In genomic region chr12:122081697-122082221, GRCh38 we compare ENCODE assay signal across 8 cellular contexts. TPM values are rescaled to one million over a fixed set of nuclear protein-coding genes. Genes with fewer than 3 reads are reported as not detected.
DNase-seq lines count a peak whose midpoint lies in the region; ATAC-seq and TF ChIP-seq lines count a peak whose summit lies in the region.

No MANE protein-coding gene starts in this region.

- H3K36me3 ChIP-seq in IMR-90 (ENCODE audit: control insufficient read depth, insufficient read depth, low read length) (peaks cover 22% of the 10 kb centered on the region), gastroesophageal sphincter (peaks cover 0 to 27% of the 10 kb centered on the region in 2 donors), sigmoid colon (peaks cover 0 to 25% (median 10%) of the 10 kb centered on the region in 4 donors)

- peak overlapping the region; percentile 2 for H2AK9ac ChIP-seq in IMR-90 (replicated peaks; ENCODE audit: low read depth, low read length, poor library complexity)

- H3K27me3 ChIP-seq in IMR-90 (ENCODE audit: control insufficient read depth, insufficient read depth, low read length): no peaks in the 10 kb centered on the region
- no peaks in the 10 kb centered on the region for H3K27me3 ChIP-seq in gastroesophageal sphincter
- H3K27me3 ChIP-seq in sigmoid colon: no peaks in the 10 kb centered on the region

- in situ Hi-C loops in IMR-90 (cut with MboI; ENCODE audit: low sequenced_read_pairs): no loop called here

- peak overlapping the region; percentile 47; the same call in 1 of the 2 replicates for H3K9ac ChIP-seq in IMR-90 (ENCODE audit: low read depth, low read length)

- intact Hi-C loops in IMR-90 (cut with micrococcal nuclease) (no loop called here), sigmoid colon (cut with DNase I) (loop anchor here (5.0 kb wide), 1 partner anchor 41 kb away; no protein-coding TSS in a partner anchor)

- H4K8ac ChIP-seq in IMR-90 (ENCODE audit: low read depth in 2 of 2, low read length in 2 of 2): peak overlapping the region; percentile 19 to 77; a peak in 3 of 4 replicates

- peak; percentile 15; the same call in 1 of the 2 replicates for TF ChIP-seq CTCF in AG10803 (conservative IDR thresholded peaks at IDR 0.05; ENCODE audit: low read length)
- no peak for TF ChIP-seq CTCF in IMR-90 (conservative IDR thresholded peaks at IDR 0.05; ENCODE audit: low read depth, low read length)
- TF ChIP-seq CTCF in gastroesophageal sphincter (IDR thresholded peaks at IDR 0.05): peak in 1 of 4 experiments; percentile 14
- no peak for TF ChIP-seq CTCF in sigmoid colon (IDR thresholded peaks at IDR 0.05)

- H2AK5ac ChIP-seq in IMR-90 (ENCODE audit: low read depth, low read length): peak overlapping the region; percentile 93

- DNase-seq in AG10803 (ENCODE audit: low read depth): peak; percentile 80
- peak; percentile 55 for DNase-seq in IMR-90
- DNase-seq in activated CD4-positive, alpha-beta memory T cell treated with anti-CD3 and anti-CD28 coated beads, Interleukin-2, amount 10 ng/mL, durations not matched to agents 7 days and 5 days: peak; percentile 51
- peak; percentile 88 for DNase-seq in sigmoid colon
- no peak for DNase-seq in A172 (ENCODE audit: low spot score)
- no peak for DNase-seq in NCI-H82 (lab: John Stamatoyannopoulos, UW)

- H2BK5ac ChIP-seq in IMR-90 (ENCODE audit: low read depth, low read length, poor library complexity, severe bottlenecking): peak overlapping the region; percentile 69

- H3K27me3 Mint-ChIP-seq in activated CD4-positive, alpha-beta memory T cell treated with anti-CD3 and anti-CD28 coated beads, Interleukin-2, amount 10 ng/mL, durations not matched to agents 7 days and 5 days: no peaks in the 10 kb centered on the region

- peak overlapping the region; percentile 78 for H2BK120ac ChIP-seq in IMR-90 (ENCODE audit: low read depth, low read length)

- peaks cover 53% of the 10 kb centered on the region for H3K4me1 Mint-ChIP-seq in activated CD4-positive, alpha-beta memory T cell treated with anti-CD3 and anti-CD28 coated beads, Interleukin-2, amount 10 ng/mL, durations not matched to agents 7 days and 5 days

- peak overlapping the region; percentile 76 for H3K14ac ChIP-seq in IMR-90 (replicated peaks; ENCODE audit: low read depth, low read length)

- H3K4me1 ChIP-seq in IMR-90 (ENCODE audit: control insufficient read depth, insufficient read depth, low read length) (peaks cover 10% of the 10 kb centered on the region), gastroesophageal sphincter (peaks cover 0 to 84% (median 32%) of the 10 kb centered on the region in 3 donors), sigmoid colon (peaks cover 0 to 86% (median 71%) of the 10 kb centered on the region in 4 donors)

- whole genome bisulfite sequencing in IMR-90 (ENCODE audit: extremely low coverage in 2 of 2, insufficient read length in 1 of 2), 2 experiments: 5% methylated on average over 3 of the region's 7 CpGs; no CpG with 5 or more reads in 1 of the 2 experiments
- WGBS in gastroesophageal sphincter (ENCODE audit: low coverage in 1 of 2), 2 donors: 0% methylated on average over 3 to 4 of the region's 7 CpGs
- 0 to 1% methylated on average over 7 of the region's 7 CpGs for WGBS in sigmoid colon, 2 donors

- dilution Hi-C loops in IMR-90 (cut with HindIII; ENCODE audit: low sequenced_read_pairs, unreplicated experiment): no loop called here

- 0 out of 2 replicates have a peak, but pooled peaks cover 13% of the 10 kb centered on the region for H3K9me1 ChIP-seq in IMR-90 (ENCODE audit: insufficient read depth, low read length)

- peak overlapping the region; percentile 39; the same call in 1 of the 3 replicates for H2BK15ac ChIP-seq in IMR-90 (ENCODE audit: low read depth, low read length)

- peaks cover 53% of the 10 kb centered on the region for H4K20me1 ChIP-seq in IMR-90 (ENCODE audit: insufficient read depth, low read length)

- H4K5ac ChIP-seq in IMR-90 (ENCODE audit: low read depth, low read length): peak overlapping the region; percentile 70

- H3K79me1 ChIP-seq in IMR-90 (ENCODE audit: low read depth in 1 of 2, low read length in 2 of 2): peaks cover 17 to 67% of the 10 kb centered on the region in 2 experiments; a peak in 3 of 4 replicates

- H3K27ac ChIP-seq in IMR-90 (ENCODE audit: insufficient read depth, low read length) (peak overlapping the region; percentile 98), gastroesophageal sphincter (peak overlapping the region; percentile 68 to 91 (median 88)), sigmoid colon (peak overlapping the region; percentile 87 to 96 (median 90))

- CTCF ChIA-PET in IMR-90 (lab: Yijun Ruan, JAX): no interaction called here
- CTCF ChIA-PET in activated CD4-positive, alpha-beta memory T cell treated with anti-CD3 and anti-CD28 coated beads, Interleukin-2, amount 10 ng/mL, durations not matched to agents 7 days and 5 days (lab: Charles Lee): interaction anchor here (1.0 to 3.3 kb wide), 10 partner anchors 9 to 287 kb away, joined by 3 to 19 read pairs (median 4); partner anchors contain the start of gene CFAP251

- H2BK20ac ChIP-seq in IMR-90 (ENCODE audit: low read depth, low read length): peak overlapping the region; percentile 71; the same call in 1 of the 2 replicates

- peak overlapping the region; percentile 77 for H3K23ac ChIP-seq in IMR-90 (ENCODE audit: low read depth, low read length)

- no peak for TF ChIP-seq EP300 in gastroesophageal sphincter (IDR thresholded peaks at IDR 0.05)
- no peak for TF ChIP-seq EP300 in sigmoid colon (IDR thresholded peaks at IDR 0.05)

- H3K27ac Mint-ChIP-seq in activated CD4-positive, alpha-beta memory T cell treated with anti-CD3 and anti-CD28 coated beads, Interleukin-2, amount 10 ng/mL, durations not matched to agents 7 days and 5 days: peak overlapping the region; percentile 84

- peak overlapping the region; percentile 8; the same call in 1 of the 2 replicates for H3K56ac ChIP-seq in IMR-90 (ENCODE audit: extremely low read depth, insufficient read depth, low read length)

- no peaks in the 10 kb centered on the region for H3K9me3 ChIP-seq in IMR-90 (ENCODE audit: control insufficient read depth, insufficient read depth, low read length)
- no peaks in the 10 kb centered on the region for H3K9me3 ChIP-seq in gastroesophageal sphincter
- no peaks in the 10 kb centered on the region for H3K9me3 ChIP-seq in sigmoid colon

- BruUV-seq in IMR-90 (replicated peaks; lab: Mats Ljungman, UMichigan): no TSS peak

- peak overlapping the region; percentile 74 for H3K18ac ChIP-seq in IMR-90 (ENCODE audit: low read depth, low read length)

- no peaks in the 10 kb centered on the region for H3K9me3 Mint-ChIP-seq in activated CD4-positive, alpha-beta memory T cell treated with anti-CD3 and anti-CD28 coated beads, Interleukin-2, amount 10 ng/mL, durations not matched to agents 7 days and 5 days

- POLR2A ChIA-PET in IMR-90 (lab: Charles Lee; ENCODE audit: unreplicated experiment): interaction anchor here (0.6 kb wide), 1 partner anchor 9 kb away, joined by 3 read pairs; no protein-coding TSS in a partner anchor
- POLR2A ChIA-PET in activated CD4-positive, alpha-beta memory T cell treated with anti-CD3 and anti-CD28 coated beads, Interleukin-2, amount 10 ng/mL, durations not matched to agents 7 days and 5 days (lab: Charles Lee): interaction anchor here (0.7 to 2.9 kb wide), 10 partner anchors 9 to 193 kb away, joined by 3 to 10 read pairs (median 6); partner anchors contain the start of genes B3GNT4 and PSMD9

- H3K4ac ChIP-seq in IMR-90 (ENCODE audit: low read depth, low read length): peak overlapping the region; percentile 71

- peak; percentile 59 for ATAC-seq in GM18517 (IDR thresholded peaks at IDR 0.05; ENCODE audit: unreplicated experiment)
- ATAC-seq in IMR-90 (ENCODE audit: low read depth): peak; percentile 12
- peak; percentile 32 for ATAC-seq in gastroesophageal sphincter

- peaks cover 36% of the 10 kb centered on the region for H3K36me3 Mint-ChIP-seq in activated CD4-positive, alpha-beta memory T cell treated with anti-CD3 and anti-CD28 coated beads, Interleukin-2, amount 10 ng/mL, durations not matched to agents 7 days and 5 days (ENCODE audit: low read depth)

- H2AFZ ChIP-seq in IMR-90 (replicated peaks; ENCODE audit: low read length, poor library complexity): peak overlapping the region; percentile 54

- H3K4me3 ChIP-seq in AG10803 (ENCODE audit: low read length): peak overlapping the region; percentile 88
- peak overlapping the region; percentile 19 for H3K4me3 ChIP-seq in IMR-90 (ENCODE audit: insufficient read depth, low read depth, low read length)
- H3K4me3 ChIP-seq in gastroesophageal sphincter: peak overlapping the region; percentile 25 to 84
- peak overlapping the region; percentile 77 to 94 (median 90) for H3K4me3 ChIP-seq in sigmoid colon

- H4K91ac ChIP-seq in IMR-90 (ENCODE audit: insufficient read depth, low read depth, low read length): peak overlapping the region; percentile 58

- no peak for TF ChIP-seq RAD21 in IMR-90 (IDR thresholded peaks at IDR 0.05; ENCODE audit: low read length)

- H3K4me3 Mint-ChIP-seq in activated CD4-positive, alpha-beta memory T cell treated with anti-CD3 and anti-CD28 coated beads, Interleukin-2, amount 10 ng/mL, durations not matched to agents 7 days and 5 days: peak overlapping the region; percentile 91

- H3K4me2 ChIP-seq in IMR-90 (ENCODE audit: low read depth, low read length): peak overlapping the region; percentile 71

- no peak for TF ChIP-seq POLR2A in IMR-90 (IDR thresholded peaks at IDR 0.05; ENCODE audit: low read depth, low read length)
- no peak for TF ChIP-seq POLR2A in gastroesophageal sphincter (IDR thresholded peaks at IDR 0.05)
- no peak for TF ChIP-seq POLR2A in sigmoid colon (IDR thresholded peaks at IDR 0.05)

TF ChIP-seq in IMR-90, 13 proteins besides CTCF, POLR2A, EP300 and RAD21 (continues in another document):
- TF ChIP-seq BHLHE40 (IDR thresholded peaks at IDR 0.05; ENCODE audit: low read depth, low read length) (no peak), MXI1 (IDR thresholded peaks at IDR 0.05; ENCODE audit: borderline replicate concordance, low read depth, low read length) (no peak), MAZ (IDR thresholded peaks at IDR 0.05; ENCODE audit: borderline replicate concordance, low read depth, low read length) (no peak), RFX5 (IDR thresholded peaks at IDR 0.05; ENCODE audit: low read depth, low read length) (no peak), MAFK (IDR thresholded peaks at IDR 0.05; ENCODE audit: low read depth, low read length) (no peak), NFE2L2 (IDR thresholded peaks at IDR 0.05; ENCODE audit: low read depth, low read length) (no peak), RCOR1 (IDR thresholded peaks at IDR 0.05; ENCODE audit: insufficient replicate concordance, low read length) (no peak)

RNA-seq across cellular contexts. Expression of gene MLXIP, which starts 3.2 kb away (rescaled TPM):
- total RNA-seq in IMR-90 (2012; rRNA removed) (2.7 and 3.1 TPM in 2 replicates), gastroesophageal sphincter (10 to 100 TPM; 28.8 to 87.4 (median 54.9) TPM), sigmoid colon (10 to 100 TPM; 32.9 to 87.5 (median 57.3) TPM)
- polyA plus RNA-seq in IMR-90 (2012; rRNA removed) (9.5 and 10.8 TPM in 2 replicates), sigmoid colon (100 to 1,000 TPM in 1 of 3 donors, 10 to 100 TPM in 2; 15.6 to 141 (median 35.4) TPM)
- polyA plus RNA-seq in IMR-90 (2012; cell fraction: cytosol; rRNA removed): 5.9 and 8.8 TPM in 2 replicates
- 29.1 and 35.2 TPM in 2 replicates for polyA plus RNA-seq in IMR-90 (2012; cell fraction: nucleus; rRNA removed; ENCODE audit: low replicate concordance)
- total RNA-seq in activated CD4-positive, alpha-beta memory T cell treated with anti-CD3 and anti-CD28 coated beads, Interleukin-2, amount 10 ng/mL, durations not matched to agents 7 days and 5 days: 10 to 100 TPM; 26.0 to 29.6 TPM
- total RNA-seq in A172 (2014; rRNA removed; shearing (Covaris generic)): 5.4 and 10.1 TPM in 2 replicates

Comparison
In these comparisons a context has a peak if more than half of its experiments do, and no peak if none do; other contexts are left out.
1. DNase-seq: peak in AG10803 (single experiment), IMR-90 (single experiment), activated CD4-positive, alpha-beta memory T cell treated with anti-CD3 and anti-CD28 coated beads, Interleukin-2, amount 10 ng/mL, durations not matched to agents 7 days and 5 days (single experiment) and sigmoid colon (single experiment); none in A172 (single experiment) and NCI-H82 (single experiment).
2. H3K4me3 ChIP-seq: peak in every context shown above with its lines; median percentile 90 in sigmoid colon; 88 in AG10803; 54 in gastroesophageal sphincter; 19 in IMR-90.
3. Peak in every context shown above with its lines, with median percentiles within 50 percentile points of each other: ATAC-seq and H3K27ac ChIP-seq.